ENCODE assay signal across 10 cellular contexts in the genomic region with DNA sequence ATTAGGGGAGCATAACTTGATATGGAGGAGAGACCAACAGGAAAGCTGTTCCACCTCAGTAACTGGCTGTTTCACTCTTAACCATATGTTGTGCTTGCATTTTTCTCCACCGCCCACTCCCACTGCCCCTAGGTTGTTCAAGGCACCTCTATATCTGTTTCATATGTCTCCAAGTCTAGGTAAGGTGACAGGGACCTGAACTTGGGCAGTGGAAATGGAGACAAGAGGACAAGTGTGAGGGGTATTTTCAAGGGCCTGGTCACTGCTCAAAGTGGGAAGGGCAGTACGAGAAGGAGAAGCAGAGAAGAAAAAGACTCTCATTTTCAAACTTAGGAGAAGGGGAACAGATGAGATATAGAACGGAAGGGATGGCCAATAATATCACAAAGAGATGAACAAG. TPM values are rescaled to one million over a fixed set of nuclear protein-coding genes. Genes with fewer than 3 reads are reported as not detected.
DNase-seq lines count a peak whose midpoint lies in the region; ATAC-seq and TF ChIP-seq lines count a peak whose summit lies in the region.
"Had no signal": no experiment of that assay in that cellular context is flagged by ENCODE, and none has a peak within 500 bp of the region (broad histone marks: within the 10 kb centered on the region; RNA-seq: fewer than 3 reads in every experiment).

No MANE protein-coding gene starts in this region.

- no peaks in the 10 kb centered on the region for H3K36me3 ChIP-seq in breast epithelium
- no peaks in the 10 kb centered on the region for H3K36me3 ChIP-seq in KMS-11 (ENCODE audit: insufficient read depth)
- H3K36me3 ChIP-seq in fibroblast of lung (ENCODE audit: control insufficient read depth, insufficient read depth, low read length), result no peaks in the 10 kb centered on the region
- H3K36me3 ChIP-seq in stomach smooth muscle (ENCODE audit: control insufficient read depth in 2 of 2, insufficient read depth in 2 of 2, low read length in 2 of 2), result no peaks in the 10 kb centered on the region
- H3K36me3 ChIP-seq: brain microvascular endothelial cell had no signal

- H3K9me3 ChIP-seq in breast epithelium (no peaks in the 10 kb centered on the region), fibroblast of lung (ENCODE audit: control insufficient read depth, insufficient read depth, low read depth, low read length) (no peaks in the 10 kb centered on the region), stomach smooth muscle (ENCODE audit: control insufficient read depth in 2 of 2, low read length in 2 of 2) (no peaks in the 10 kb centered on the region)

- H3K27me3 Mint-ChIP-seq in MCF 10A (ENCODE audit: insufficient read depth, unreplicated experiment), result no peaks in the 10 kb centered on the region

- intact Hi-C loops in breast epithelium (cut with DNase I; ENCODE audit: low total_unique reads), result loop anchor here (10.0 kb wide), 1 partner anchor 71 kb away; no protein-coding TSS in a partner anchor
- intact Hi-C loops in MCF 10A (cut with micrococcal nuclease), result loop anchor here (2.0 to 10.0 kb wide), 6 partner anchors 45 to 669 kb away; a partner anchor contains a TSS

- H3K9ac ChIP-seq in KMS-11 (peak overlapping the region; percentile 98; the same call in 1 of the 2 replicates), fibroblast of lung (ENCODE audit: insufficient read depth, low read length) (no peak overlapping the region), stomach smooth muscle (ENCODE audit: low read length in 2 of 2) (peak overlapping the region; percentile 88 to 93)

- H3K4me3 Mint-ChIP-seq in MCF 10A (ENCODE audit: unreplicated experiment), result no peak overlapping the region
- H3K4me3 Mint-ChIP-seq: CD14-positive monocyte had no signal

- TF ChIP-seq CTCF in breast epithelium (IDR thresholded peaks at IDR 0.05) (no peak), MCF 10A (IDR thresholded peaks at IDR 0.05; ENCODE audit: unreplicated experiment) (no peak), KMS-11 (conservative IDR thresholded peaks at IDR 0.05; ENCODE audit: low read depth, low read length) (no peak), fibroblast of lung (conservative IDR thresholded peaks at IDR 0.05 in 1 of 2, IDR thresholded peaks at IDR 0.05 in 1 of 2; ENCODE audit: low read depth in 1 of 2, low read length in 2 of 2) (no peak)

- H3K4me1 Mint-ChIP-seq in MCF 10A (ENCODE audit: insufficient read depth, unreplicated experiment), result peaks cover 12% of the 10 kb centered on the region

- no TSS peak for BruUV-seq in MCF 10A (replicated peaks; lab: Mats Ljungman, UMichigan)

- peak overlapping the region in 2 of 3 donors; percentile 73 to 77 for H3K4me3 ChIP-seq in breast epithelium
- H3K4me3 ChIP-seq in KMS-11 (IDR thresholded peaks at IDR 0.05; ENCODE audit: insufficient read depth, low read depth, low read length), result no peak overlapping the region
- peak overlapping the region in 2 of 4 experiments; percentile 87 to 90 for H3K4me3 ChIP-seq in fibroblast of lung (replicated peaks in 1 of 4; ENCODE audit: control extremely low read depth in 1 of 4, insufficient read depth in 1 of 4, low read depth in 3 of 4, low read length in 4 of 4)
- peak overlapping the region; percentile 94 to 99 for H3K4me3 ChIP-seq in stomach smooth muscle (ENCODE audit: low read length in 2 of 2)

- H3K79me2 ChIP-seq in KMS-11 (ENCODE audit: insufficient read depth, low read depth), result peaks cover 78% of the 10 kb centered on the region
- H3K79me2 ChIP-seq in fibroblast of lung (ENCODE audit: control insufficient read depth, insufficient read depth, low read length), result peaks cover 36% of the 10 kb centered on the region

- H3K4me1 ChIP-seq in breast epithelium, result peaks cover 0 to 9% of the 10 kb centered on the region in 2 donors
- peaks cover 60% of the 10 kb centered on the region for H3K4me1 ChIP-seq in KMS-11 (ENCODE audit: low read depth, poor library complexity, severe bottlenecking)
- H3K4me1 ChIP-seq in fibroblast of lung (ENCODE audit: control insufficient read depth, extremely low read depth, insufficient read depth, low read length), result peaks cover 7% of the 10 kb centered on the region
- peaks cover 40% of the 10 kb centered on the region for H3K4me1 ChIP-seq in stomach smooth muscle (ENCODE audit: control insufficient read depth, insufficient read depth, low read length)

- DNase-seq in breast epithelium (ENCODE audit: low spot score in 2 of 2) (no peak), MCF 10A (ENCODE audit: unreplicated experiment) (no peak), fibroblast of lung (ENCODE audit: low read depth in 2 of 2) (no peak), mesenteric fat pad (ENCODE audit: low spot score) (no peak), ureter (ENCODE audit: low spot score) (no peak)

- TF ChIP-seq POLR2A in breast epithelium (IDR thresholded peaks at IDR 0.05), result no peak

- H3K36me3 Mint-ChIP-seq in MCF 10A (ENCODE audit: insufficient read depth, unreplicated experiment), result peaks cover 8% of the 10 kb centered on the region

- H2AFZ ChIP-seq in KMS-11 (ENCODE audit: low read depth), result no peak overlapping the region
- no peak overlapping the region for H2AFZ ChIP-seq in fibroblast of lung (ENCODE audit: low read length)

- no peak for ATAC-seq in HG03378 (IDR thresholded peaks at IDR 0.05; ENCODE audit: unreplicated experiment)

- no peak overlapping the region for H3K27ac Mint-ChIP-seq in MCF 10A (ENCODE audit: low read depth, unreplicated experiment)
- H3K27ac Mint-ChIP-seq: CD14-positive monocyte had no signal

- peaks cover 52% of the 10 kb centered on the region for H4K20me1 ChIP-seq in KMS-11 (ENCODE audit: insufficient read depth)
- H4K20me1 ChIP-seq in fibroblast of lung (ENCODE audit: control insufficient read depth, extremely low read depth, insufficient read depth, low read length), result peaks cover under 1% of the 10 kb centered on the region

- H3K27ac ChIP-seq in breast epithelium, result peak overlapping the region in 1 of 2 donors; percentile 95
- no peak overlapping the region for H3K27ac ChIP-seq in KMS-11
- H3K27ac ChIP-seq in fibroblast of lung (ENCODE audit: insufficient read depth, low read length), result no peak overlapping the region
- peak overlapping the region; percentile 93 for H3K27ac ChIP-seq in stomach smooth muscle (ENCODE audit: low read length)

- no peaks in the 10 kb centered on the region for H3K27me3 ChIP-seq in breast epithelium
- H3K27me3 ChIP-seq in KMS-11 (ENCODE audit: insufficient read depth, low read depth), result no peaks in the 10 kb centered on the region
- H3K27me3 ChIP-seq in fibroblast of lung (ENCODE audit: control insufficient read depth, insufficient read depth, low read length), result no peaks in the 10 kb centered on the region
- no peaks in the 10 kb centered on the region for H3K27me3 ChIP-seq in stomach smooth muscle (ENCODE audit: control insufficient read depth in 1 of 2, insufficient read depth in 2 of 2, low read length in 2 of 2)
- H3K27me3 ChIP-seq: brain microvascular endothelial cell had no signal

- CTCF ChIA-PET in MCF 10A (lab: Yijun Ruan, JAX), result no interaction called here

- POLR2A ChIA-PET in MCF 10A (lab: Yijun Ruan, JAX), result interaction anchor here (0.9 to 5.5 kb wide), 26 partner anchors 11 to 437 kb away, joined by 3 to 37 read pairs (median 8); a partner anchor contains a TSS

- H3K4me2 ChIP-seq in KMS-11 (peak overlapping the region; percentile 79), fibroblast of lung (ENCODE audit: extremely low read depth, insufficient read depth, low read length) (peak overlapping the region; percentile 15)

- H3K9me3 Mint-ChIP-seq in MCF 10A (ENCODE audit: unreplicated experiment), result no peaks in the 10 kb centered on the region

RNA-seq across cellular contexts. Expression of a gene that starts 3.1 kb away (rescaled TPM):
- total RNA-seq in breast epithelium, result 100 to 1,000 TPM in 2 of 3 donors, 1 to 10 TPM in 1; 7.8 to 219 (median 101) TPM
- total RNA-seq in MCF 10A (2022), result 327 and 339 TPM in 2 replicates
- 59.3 and 88.8 TPM in 2 replicates for total RNA-seq in fibroblast of lung
- polyA plus RNA-seq in fibroblast of lung, result 24.3 and 38.0 TPM in 2 replicates
- 15.2 and 21.8 TPM in 2 replicates for polyA plus RNA-seq in fibroblast of lung (2012)
- polyA minus RNA-seq in fibroblast of lung (ENCODE audit: low replicate concordance), result 15.3 and 39.0 TPM in 2 replicates
- total RNA-seq in mesenteric fat pad, result 15.9 TPM
- 213 TPM for total RNA-seq in ureter
